8 cellular contexts compared by ENCODE assay signal in the genomic region with DNA sequence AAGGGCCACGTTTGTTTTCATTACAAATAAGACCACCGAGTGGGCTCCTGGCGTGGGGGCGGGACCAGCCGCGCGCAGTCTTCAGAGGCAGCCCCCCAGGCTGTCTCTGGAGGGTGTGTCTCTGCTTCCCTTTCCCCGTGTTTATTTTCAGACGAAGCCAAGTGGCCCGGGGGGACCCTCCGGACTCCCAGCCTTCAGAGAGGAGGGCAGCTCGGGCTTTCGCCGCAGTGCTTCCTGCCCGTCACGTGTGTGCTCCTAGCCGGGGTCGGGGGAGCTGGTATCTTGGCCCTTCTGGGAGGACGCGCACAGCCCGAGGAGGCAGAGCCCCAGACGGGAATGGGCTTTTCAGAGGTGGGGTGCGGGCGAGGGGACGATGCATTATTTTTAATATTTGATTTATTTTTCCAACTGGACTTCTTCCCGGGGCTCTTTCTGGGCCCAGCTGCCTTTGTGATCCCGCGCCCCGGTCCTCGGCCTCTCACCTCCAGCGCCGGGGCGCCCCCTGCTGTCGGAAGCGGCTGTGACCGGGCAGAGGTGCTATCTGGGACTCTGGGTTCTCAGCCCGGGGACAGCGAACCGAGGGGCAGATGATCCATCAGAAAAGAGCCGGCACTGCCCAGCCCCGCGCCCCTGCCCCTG.
A peak's percentile ranks its signal among the peaks of the same experiment; 100 is the strongest.
DNase-seq lines count a peak whose midpoint lies in the region; ATAC-seq lines count a peak whose summit lies in the region.

No MANE protein-coding gene starts in this region.

- peak overlapping the region; percentile 28 for H3K4me3 Mint-ChIP-seq in activated CD4-positive, alpha-beta memory T cell treated with anti-CD3 and anti-CD28 coated beads for 36 hours

- H3K9me3 Mint-ChIP-seq in activated CD4-positive, alpha-beta memory T cell treated with anti-CD3 and anti-CD28 coated beads for 36 hours = no peaks in the 10 kb centered on the region

- no peak overlapping the region for H3K27ac Mint-ChIP-seq in activated CD4-positive, alpha-beta memory T cell treated with anti-CD3 and anti-CD28 coated beads for 36 hours

- H3K36me3 Mint-ChIP-seq in activated CD4-positive, alpha-beta memory T cell treated with anti-CD3 and anti-CD28 coated beads for 36 hours = no peaks in the 10 kb centered on the region

- DNase-seq in SIG-M5 treated with dmso at 0.1 percent for 504 hours (lab: John Stamatoyannopoulos, UW; ENCODE audit: unreplicated experiment) (peak; percentile 49), SIG-M5 (lab: John Stamatoyannopoulos, UW) (no peak), NCI-H460 (ENCODE audit: extremely low read depth, low read depth) (peak; percentile 65), lung microvascular endothelial cell (ENCODE audit: low read depth in 2 of 2) (peak; percentile 69 to 72)
- DNase-seq in activated CD4-positive, alpha-beta memory T cell treated with anti-CD3 and anti-CD28 coated beads for 36 hours = peak; percentile 86
- peak; percentile 71 to 81 (median 72) for DNase-seq in stimulated activated CD4-positive, alpha-beta T cell treated with anti-CD3 and anti-CD28 coated beads, TNF-alpha, amount 100 ng/mL, for 24 hours (ENCODE audit: low read depth in 3 of 3)

- H3K27me3 Mint-ChIP-seq in activated CD4-positive, alpha-beta memory T cell treated with anti-CD3 and anti-CD28 coated beads for 36 hours = peaks cover 5% of the 10 kb centered on the region

- peaks cover 22 to 30% of the 10 kb centered on the region in 2 donors for H3K4me1 ChIP-seq in duodenal mucosa (ENCODE audit: control insufficient read depth in 1 of 2, insufficient read depth in 2 of 2, low read length in 2 of 2)

- peak overlapping the region; percentile 61 to 75 for H3K4me3 ChIP-seq in duodenal mucosa (ENCODE audit: low read depth in 1 of 2, low read length in 2 of 2)

- H3K9ac ChIP-seq in duodenal mucosa (ENCODE audit: low read depth in 1 of 2, low read length in 2 of 2) = peak overlapping the region; percentile 64 to 71

- no peaks in the 10 kb centered on the region for H3K9me3 ChIP-seq in duodenal mucosa (ENCODE audit: control insufficient read depth in 1 of 2, low read length in 2 of 2)

- CTCF ChIA-PET in activated CD4-positive, alpha-beta memory T cell treated with anti-CD3 and anti-CD28 coated beads for 36 hours (lab: Charles Lee) = interaction anchor here (0.6 to 3.9 kb wide), 34 partner anchors 9 to 882 kb away, joined by 3 to 88 read pairs (median 4); partner anchors contain the start of genes POLR2M and TCF12

- ATAC-seq in HG03159 (IDR thresholded peaks at IDR 0.05; ENCODE audit: unreplicated experiment) = peak; percentile 69

- intact Hi-C loops in activated CD4-positive, alpha-beta memory T cell treated with anti-CD3 and anti-CD28 coated beads for 36 hours (cut with micrococcal nuclease) = loop anchor here (1.0 to 10.0 kb wide), 5 partner anchors 160 to 810 kb away; partner anchors contain the start of gene TCF12

- no peaks in the 10 kb centered on the region for H3K36me3 ChIP-seq in duodenal mucosa (ENCODE audit: control insufficient read depth in 1 of 2, insufficient read depth in 2 of 2, low read length in 2 of 2)

- POLR2A ChIA-PET in activated CD4-positive, alpha-beta memory T cell treated with anti-CD3 and anti-CD28 coated beads for 36 hours (lab: Charles Lee) = interaction anchor here (1.0 kb wide), 1 partner anchor 426 kb away, joined by 3 read pairs; no protein-coding TSS in a partner anchor

- peaks cover 6% of the 10 kb centered on the region for H3K4me1 Mint-ChIP-seq in activated CD4-positive, alpha-beta memory T cell treated with anti-CD3 and anti-CD28 coated beads for 36 hours (ENCODE audit: low read depth)

- H3K27me3 ChIP-seq in duodenal mucosa (ENCODE audit: control insufficient read depth in 1 of 2, insufficient read depth in 2 of 2, low read length in 2 of 2) = no peaks in the 10 kb centered on the region

- no peak overlapping the region for H3K27ac ChIP-seq in duodenal mucosa (ENCODE audit: low read depth, low read length)
